15 cellular contexts compared by ENCODE assay signal in the genomic region with DNA sequence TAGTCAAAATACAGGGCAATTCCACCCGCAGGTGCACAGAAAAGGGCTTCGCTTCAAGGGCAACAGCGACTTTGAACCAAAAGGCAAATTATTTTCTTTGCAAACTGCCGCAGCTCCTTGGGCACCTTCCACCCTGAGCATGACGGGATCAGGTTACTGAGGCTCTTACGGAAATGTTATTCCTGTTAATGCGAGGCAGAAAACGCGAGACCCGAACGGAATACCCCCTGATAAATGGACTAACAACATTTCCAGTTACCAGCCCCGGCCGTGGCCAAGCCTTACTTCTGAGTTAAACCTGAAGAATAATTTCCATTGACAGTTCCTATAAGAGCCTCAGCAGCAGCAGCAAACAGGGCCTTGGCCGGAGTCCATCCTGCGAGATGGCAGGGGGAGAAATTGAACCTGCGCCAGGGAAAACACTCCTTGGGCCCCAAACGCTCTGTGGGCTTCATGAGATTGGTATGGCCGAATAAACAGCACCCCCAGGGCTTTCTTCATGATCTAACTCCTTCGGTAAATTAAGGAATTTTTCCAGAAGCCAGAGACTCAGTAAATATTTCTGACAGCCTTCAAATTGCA.
DNase-seq lines count a peak whose midpoint lies in the region; ATAC-seq lines count a peak whose summit lies in the region.
"Had no signal": no experiment of that assay in that cellular context is flagged by ENCODE, and none has a peak within 500 bp of the region (broad histone marks: within the 10 kb centered on the region; RNA-seq: fewer than 3 reads in every experiment).

No MANE protein-coding gene starts in this region.

- DNase-seq in Daoy (ENCODE audit: low read depth): peak; percentile 81
- peak; percentile 43 for DNase-seq in NCI-H345 (lab: John Stamatoyannopoulos, UW)
- DNase-seq in dermis blood vessel endothelial cell: peak; percentile 13
- DNase-seq in renal cortical epithelial cell (ENCODE audit: low read depth): peak; percentile 91
- DNase-seq in NCI-H1417 treated with DMSO at 0.1 percent for 48 hours (lab: John Stamatoyannopoulos, UW): no peak
- no peak for DNase-seq in DMS53 treated with DMSO at 0.1 percent for 48 hours (lab: John Stamatoyannopoulos, UW; ENCODE audit: unreplicated experiment)
- DNase-seq: activated CD4-positive, alpha-beta T cell treated with anti-CD3 and anti-CD28 coated beads, Interleukin-2, amount 10 ng/mL, durations not matched to agents 7 days and 5 days; activated naive CD4-positive, alpha-beta T cell treated with Interleukin-2 at 50 U/mL for 16 hours; effector CD4-positive, alpha-beta T cell; hippocampal formation; small intestine; SW 1271 had no signal

- no peak for ATAC-seq in GM18873 (IDR thresholded peaks at IDR 0.05; ENCODE audit: low FRiP score, unreplicated experiment)
- ATAC-seq in GM18861 (IDR thresholded peaks at IDR 0.05; ENCODE audit: unreplicated experiment): no peak
- ATAC-seq: mucosa of descending colon had no signal

Comparison
In these comparisons a context has a peak if more than half of its experiments do, and no peak if none do; other contexts are left out.
1. DNase-seq: peak in Daoy (single experiment), NCI-H345 (single experiment), dermis blood vessel endothelial cell (single experiment) and renal cortical epithelial cell (single experiment); none in NCI-H1417 treated with DMSO at 0.1 percent for 48 hours (single experiment) and DMS53 treated with DMSO at 0.1 percent for 48 hours (single experiment).